21 cellular contexts compared by ENCODE assay signal in the genomic region with DNA sequence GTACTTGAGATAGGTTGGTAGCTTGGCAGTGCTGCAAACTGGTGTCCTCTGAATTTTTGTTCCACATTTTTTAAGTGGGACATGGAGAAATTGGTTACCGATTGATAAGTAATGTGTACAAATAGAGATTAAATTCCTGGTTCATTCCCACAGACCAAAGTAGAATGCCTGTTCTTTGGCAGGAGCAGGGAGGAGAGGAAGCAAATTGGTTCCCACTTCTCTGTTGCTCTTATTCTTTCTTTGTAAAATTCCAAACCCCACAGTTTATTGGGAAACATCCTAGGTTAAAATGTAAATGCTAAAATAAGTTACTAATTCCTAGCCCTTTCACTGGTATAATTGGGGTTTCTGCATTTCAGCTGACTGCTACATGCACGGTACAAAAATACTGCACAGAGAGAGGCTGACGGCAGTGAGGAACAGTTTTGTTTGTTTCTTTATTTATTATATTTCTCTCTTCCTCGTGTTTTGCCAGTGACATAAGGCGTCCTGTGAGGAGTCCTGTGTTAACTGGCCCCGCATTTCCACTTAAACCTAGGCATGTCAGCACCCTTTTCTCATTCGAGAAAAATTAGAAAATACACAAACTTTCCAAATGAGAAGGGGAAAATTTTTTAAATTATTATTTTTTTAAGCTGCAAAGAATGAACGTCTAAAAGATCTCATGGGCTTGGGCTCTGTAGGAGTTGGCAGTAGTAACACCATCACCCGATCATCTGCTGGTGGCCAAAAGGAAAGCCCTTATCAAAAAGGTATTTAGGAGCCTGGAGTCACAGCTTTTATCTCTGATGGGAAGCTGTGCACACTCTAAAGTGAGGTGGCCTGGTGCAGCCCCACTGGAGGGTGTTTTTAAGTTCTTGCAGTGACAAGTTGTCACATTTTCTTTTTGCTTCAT. TPM values are rescaled to one million over a fixed set of nuclear protein-coding genes. Genes with fewer than 3 reads are reported as not detected.
A peak's percentile ranks its signal among the peaks of the same experiment; 100 is the strongest.
DNase-seq lines count a peak whose midpoint lies in the region; ATAC-seq lines count a peak whose summit lies in the region.
"Had no signal": no experiment of that assay in that cellular context is flagged by ENCODE, and none has a peak within 500 bp of the region (broad histone marks: within the 10 kb centered on the region; RNA-seq: fewer than 3 reads in every experiment).

No MANE protein-coding gene starts in this region.

- peak overlapping the region; percentile 54 for H2AFZ ChIP-seq in Karpas-422 (ENCODE audit: low read length)
- H2AFZ ChIP-seq: PC-9 had no signal

- H2BK5ac ChIP-seq in mesendoderm (ENCODE audit: low read length): no peak overlapping the region

- no peaks in the 10 kb centered on the region for H3K9me2 ChIP-seq in Karpas-422 (replicated peaks; ENCODE audit: insufficient read depth, low read length)

- H3K4me2 ChIP-seq in Karpas-422 (ENCODE audit: low read depth, low read length, poor library complexity, severe bottlenecking) (peak overlapping the region; percentile 56), mesendoderm (ENCODE audit: low read length) (no peak overlapping the region)
- H3K4me2 ChIP-seq: KMS-11, PC-9 had no signal

- H3K36me3 Mint-ChIP-seq in activated T-cell treated with anti-CD3 and anti-CD28 coated beads, Interleukin-2, amount 50 U/mL, for 4 hours (ENCODE audit: insufficient read depth): peaks cover 2% of the 10 kb centered on the region
- peaks cover 0 to 4% (median 0%) of the 10 kb centered on the region in 3 donors for H3K36me3 Mint-ChIP-seq in CD8-positive, alpha-beta memory T cell

- H3K4me1 ChIP-seq in Karpas-422 (ENCODE audit: low read length) (peaks cover 40% of the 10 kb centered on the region), mesendoderm (ENCODE audit: control insufficient read depth, low read depth, low read length) (no peaks in the 10 kb centered on the region)
- peaks cover 5% of the 10 kb centered on the region for H3K4me1 ChIP-seq in CD8-positive, alpha-beta memory T cell (ENCODE audit: insufficient read depth, low read length)
- H3K4me1 ChIP-seq: right lobe of liver, transverse colon had no signal

- no peak overlapping the region for H3K18ac ChIP-seq in mesendoderm (ENCODE audit: low read length)

- H4K5ac ChIP-seq in mesendoderm (ENCODE audit: low read length): no peak overlapping the region

- peaks cover 2% of the 10 kb centered on the region for H3K27me3 Mint-ChIP-seq in activated T-cell treated with anti-CD3 and anti-CD28 coated beads, Interleukin-2, amount 50 U/mL, for 4 hours (ENCODE audit: low read depth)
- peaks cover 11% of the 10 kb centered on the region in 2 donors for H3K27me3 Mint-ChIP-seq in CD8-positive, alpha-beta memory T cell

- CTCF ChIA-PET in CD8-positive, alpha-beta memory T cell (lab: Charles Lee): interaction anchor here (1.6 kb wide), 1 partner anchor 25 kb away, joined by 3 read pairs; a partner anchor contains a TSS

- peak overlapping the region; percentile 63 for H3K9ac ChIP-seq in Karpas-422 (ENCODE audit: low read length)
- H3K9ac ChIP-seq in mesendoderm (ENCODE audit: low read length): no peak overlapping the region
- H3K9ac ChIP-seq: KMS-11 had no signal

- ATAC-seq in activated T-cell treated with anti-CD3 and anti-CD28 coated beads, Interleukin-2, amount 50 U/mL, for 4 hours: no peak
- ATAC-seq in GM18868 (IDR thresholded peaks at IDR 0.05; ENCODE audit: unreplicated experiment): no peak

- no peak overlapping the region for H2BK120ac ChIP-seq in mesendoderm (ENCODE audit: low read depth, low read length)

- H3K4me1 Mint-ChIP-seq in activated T-cell treated with anti-CD3 and anti-CD28 coated beads, Interleukin-2, amount 50 U/mL, for 4 hours (ENCODE audit: low read depth): peaks cover 13% of the 10 kb centered on the region
- H3K4me1 Mint-ChIP-seq in CD8-positive, alpha-beta memory T cell: peaks cover 4 to 6% (median 5%) of the 10 kb centered on the region in 3 donors

- POLR2A ChIA-PET in CD8-positive, alpha-beta memory T cell (lab: Charles Lee): no interaction called here

- peak overlapping the region in 1 of 8 donors; percentile 24 for H3K27ac Mint-ChIP-seq in CD8-positive, alpha-beta memory T cell
- H3K27ac Mint-ChIP-seq: activated CD4-positive, alpha-beta T cell treated with anti-CD3 and anti-CD28 coated beads, Interleukin-2, amount 10 ng/mL, durations not matched to agents 7 days and 5 days; endodermal cell had no signal

- in situ Hi-C loops in ACHN (cut with HindIII; ENCODE audit: low pct_ligation_motif_present, low pct_unique_long_range_greater_than_20kb, low sequenced_read_pairs): no loop called here

- H3K27ac ChIP-seq in Karpas-422 (ENCODE audit: low read length): peak overlapping the region; percentile 92
- H3K27ac ChIP-seq in mesendoderm (ENCODE audit: low read depth, low read length): no peak overlapping the region
- no peak overlapping the region for H3K27ac ChIP-seq in CD8-positive, alpha-beta memory T cell (ENCODE audit: low read depth, low read length)
- H3K27ac ChIP-seq: KMS-11, neutrophil, PC-9, right lobe of liver, transverse colon had no signal

- no CpG with 5 or more reads among the region's 9 CpGs for WGBS in mesendoderm (ENCODE audit: extremely low coverage, insufficient coverage, low lambda C conversion rate)

- no peak overlapping the region for H3K23ac ChIP-seq in mesendoderm (ENCODE audit: low read length)

- H3K79me2 ChIP-seq in Karpas-422 (ENCODE audit: low read length) (no peaks in the 10 kb centered on the region), mesendoderm (ENCODE audit: control insufficient read depth, insufficient read depth, low read length) (no peaks in the 10 kb centered on the region)

- DNase-seq in ACHN (peak; percentile 32), Karpas-422 (peak; percentile 49), fibroblast of peridontal ligament (ENCODE audit: extremely low read depth) (peak; percentile 22), mesendoderm (peak; percentile 52), A172 (ENCODE audit: low spot score) (no peak)
- DNase-seq in activated T-cell treated with anti-CD3 and anti-CD28 coated beads, Interleukin-2, amount 50 U/mL, for 4 hours: no peak
- DNase-seq in CD8-positive, alpha-beta memory T cell: no peak
- DNase-seq: activated CD4-positive, alpha-beta T cell treated with anti-CD3 and anti-CD28 coated beads, Interleukin-2, amount 10 ng/mL, durations not matched to agents 7 days and 5 days; activated CD8-positive, alpha-beta memory T cell treated with anti-CD3 and anti-CD28 coated beads, Interleukin-2, amount 50 U/mL, for 4 hours; activated gamma-delta T cell; amniotic stem cell; endodermal cell; NCI-H1092; NCI-H69; PC-9; right lobe of liver; stimulated activated naive CD4-positive, alpha-beta T cell; transverse colon had no signal

- no peak overlapping the region for H4K8ac ChIP-seq in mesendoderm (ENCODE audit: low read depth, low read length)

- peaks cover 4% of the 10 kb centered on the region for H3K9me3 Mint-ChIP-seq in activated T-cell treated with anti-CD3 and anti-CD28 coated beads, Interleukin-2, amount 50 U/mL, for 4 hours
- peaks cover 3 to 10% (median 5%) of the 10 kb centered on the region in 5 donors for H3K9me3 Mint-ChIP-seq in CD8-positive, alpha-beta memory T cell

- no peak overlapping the region for H3K4me3 Mint-ChIP-seq in activated T-cell treated with anti-CD3 and anti-CD28 coated beads, Interleukin-2, amount 50 U/mL, for 4 hours
- no peak overlapping the region for H3K4me3 Mint-ChIP-seq in CD8-positive, alpha-beta memory T cell
- H3K4me3 Mint-ChIP-seq: activated CD4-positive, alpha-beta T cell treated with anti-CD3 and anti-CD28 coated beads, Interleukin-2, amount 10 ng/mL, durations not matched to agents 7 days and 5 days; endodermal cell had no signal

- no peak overlapping the region for H2BK15ac ChIP-seq in mesendoderm (replicated peaks; ENCODE audit: low read depth)

- H3K36me3 ChIP-seq in Karpas-422 (ENCODE audit: insufficient read depth, low read length): peaks cover 11% of the 10 kb centered on the region; the same call in 1 of the 2 replicates
- no peaks in the 10 kb centered on the region for H3K36me3 ChIP-seq in mesendoderm (ENCODE audit: control insufficient read depth, insufficient read depth, low read length)
- H3K36me3 ChIP-seq in CD8-positive, alpha-beta memory T cell (ENCODE audit: insufficient read depth, low read length): no peaks in the 10 kb centered on the region
- H3K36me3 ChIP-seq: neutrophil, right lobe of liver, transverse colon had no signal

- peaks cover 8% of the 10 kb centered on the region for H3K9me3 ChIP-seq in Karpas-422 (ENCODE audit: low read length)
- H3K9me3 ChIP-seq in CD8-positive, alpha-beta memory T cell (ENCODE audit: low read length): no peaks in the 10 kb centered on the region
- H3K9me3 ChIP-seq: neutrophil, right lobe of liver, transverse colon had no signal

- H3K79me1 ChIP-seq in mesendoderm (ENCODE audit: low read length): no peaks in the 10 kb centered on the region

- H3K4me3 ChIP-seq in Karpas-422 (ENCODE audit: low read length): no peak overlapping the region
- H3K4me3 ChIP-seq in mesendoderm (ENCODE audit: low read length): no peak overlapping the region
- no peak overlapping the region for H3K4me3 ChIP-seq in CD8-positive, alpha-beta memory T cell (ENCODE audit: low read length)
- H3K4me3 ChIP-seq: PC-9, right lobe of liver, transverse colon had no signal

- H3K27me3 ChIP-seq in Karpas-422 (ENCODE audit: low read length): no peaks in the 10 kb centered on the region
- no peaks in the 10 kb centered on the region for H3K27me3 ChIP-seq in mesendoderm (ENCODE audit: insufficient read depth, low read length, poor library complexity)
- no peaks in the 10 kb centered on the region for H3K27me3 ChIP-seq in CD8-positive, alpha-beta memory T cell (ENCODE audit: insufficient read depth, low read length, poor library complexity, severe bottlenecking)
- H3K27me3 ChIP-seq: right lobe of liver, transverse colon had no signal

- no peak overlapping the region for H3K4ac ChIP-seq in mesendoderm (ENCODE audit: low read depth, low read length)

- no peaks in the 10 kb centered on the region for H4K20me1 ChIP-seq in Karpas-422 (ENCODE audit: insufficient read depth, low read depth, low read length)

- H3K56ac ChIP-seq in mesendoderm (ENCODE audit: low read length): no peak overlapping the region

- no peak overlapping the region for H2AK5ac ChIP-seq in mesendoderm (ENCODE audit: low read length)

RNA-seq across cellular contexts. Expression of a gene that starts 25.4 kb away (rescaled TPM):
- total RNA-seq in Karpas-422 (2014; rRNA removed; shearing (Covaris generic); ENCODE audit: low replicate concordance): 67.2 and 75.5 TPM in 2 replicates
- polyA plus RNA-seq in mesendoderm (2013, experiment 1 of 2): 5.7 TPM
- polyA plus RNA-seq in mesendoderm (2013, experiment 2 of 2): 6.0 TPM
- 10 to 100 TPM in 1 of 3 donors, 1 to 10 TPM in 2; 8.9 to 10.6 (median 9.0) TPM for total RNA-seq in activated T-cell treated with anti-CD3 and anti-CD28 coated beads, Interleukin-2, amount 50 U/mL, for 4 hours
- 1 to 10 TPM; 2.5 to 3.0 TPM for total RNA-seq in CD8-positive, alpha-beta memory T cell
- polyA plus RNA-seq in CD8-positive, alpha-beta memory T cell: 3.3 TPM
- 6.9 and 7.6 TPM in 2 replicates for total RNA-seq in A172 (2014; rRNA removed; shearing (Covaris generic))

Comparison
In these comparisons a context has a peak if more than half of its experiments do, and no peak if none do; other contexts are left out.
1. DNase-seq: peak in ACHN (single experiment), Karpas-422 (single experiment), fibroblast of peridontal ligament (single experiment) and mesendoderm (single experiment); none in activated T-cell treated with anti-CD3 and anti-CD28 coated beads, Interleukin-2, amount 50 U/mL, for 4 hours (single experiment), CD8-positive, alpha-beta memory T cell (0 of 5) and A172 (single experiment).